Comparison of ENCODE assay signal across 6 cellular contexts in the genomic region with DNA sequence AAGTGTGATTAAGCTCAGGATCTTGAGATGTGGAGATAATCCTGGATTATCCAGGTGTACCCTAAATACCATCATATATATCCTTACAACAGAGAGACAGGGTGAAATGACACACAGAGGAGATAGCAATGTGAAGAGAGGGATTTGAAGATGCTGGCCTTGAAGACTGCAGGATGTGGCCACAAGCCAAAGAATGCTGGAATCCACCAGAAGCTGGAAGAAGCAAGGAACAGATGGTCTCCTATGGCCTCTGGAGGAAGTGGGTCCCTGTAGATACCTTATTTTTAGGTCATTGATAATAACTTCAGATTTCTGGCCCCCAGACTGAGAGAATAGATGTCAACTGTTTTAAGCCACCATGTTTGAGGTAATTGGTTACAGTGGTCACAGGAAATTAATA.
"Had no signal": no experiment of that assay in that cellular context is flagged by ENCODE, and none has a peak within 500 bp of the region (broad histone marks: within the 10 kb centered on the region; RNA-seq: fewer than 3 reads in every experiment).

No MANE protein-coding gene starts in this region.

- DNase-seq: H9, HCEC 1CT, KBM-7 had no signal

- H2AFZ ChIP-seq: GM23338 had no signal

- H3K27ac ChIP-seq: HL-60 had no signal

- H3K4me2 ChIP-seq: GM23338 had no signal

- H3K4me3 ChIP-seq: GM23338 had no signal

- ATAC-seq: GM23338, HepG2 had no signal
